1 cellular context compared by ENCODE assay signal in genomic region chr6:92267335-92267734, GRCh38.
TF ChIP-seq lines count a peak whose summit lies in the region.

No MANE protein-coding gene starts in this region.

TF ChIP-seq in GM12878, 131 proteins besides CTCF, POLR2A, EP300 and RAD21 (continued from another document):
- TF ChIP-seq ZBTB11 (CRISPR knock-in tag; IDR thresholded peaks at IDR 0.05) (no peak), ZBTB4 (CRISPR knock-in tag; IDR thresholded peaks at IDR 0.05) (no peak)
TF ChIP-seq in GM12878: peak in this region for 0.
